7 cellular contexts compared by ENCODE assay signal in the genomic region with DNA sequence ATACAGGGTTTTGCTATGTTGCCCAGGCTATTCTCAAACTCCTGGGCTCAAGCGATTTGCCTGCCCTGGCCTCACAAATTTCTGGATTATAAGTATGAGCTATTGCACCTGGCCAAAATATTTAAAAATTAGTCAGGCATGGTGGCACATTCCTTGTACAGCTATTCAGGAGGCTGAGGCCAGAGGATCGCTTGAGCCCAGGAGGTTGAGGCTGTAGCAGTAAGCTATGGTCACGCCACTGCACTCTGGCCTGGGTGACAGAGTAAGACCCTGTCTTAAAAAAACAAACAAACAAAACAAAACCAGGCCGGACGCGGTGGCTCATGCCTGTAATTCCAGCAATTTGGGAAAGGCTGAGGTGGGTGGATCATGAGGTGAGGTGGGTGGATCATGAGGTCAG. TPM values are rescaled to one million over a fixed set of nuclear protein-coding genes. Genes with fewer than 3 reads are reported as not detected.
"Had no signal": no experiment of that assay in that cellular context is flagged by ENCODE, and none has a peak within 500 bp of the region (broad histone marks: within the 10 kb centered on the region; RNA-seq: fewer than 3 reads in every experiment).

No MANE protein-coding gene starts in this region.

- ATAC-seq: K562 had no signal

- FAIRE-seq: HTR-8/SVneo, K562 had no signal

- DNase-seq: IMR-90, KBM-7, KG1 had no signal

- H3K4me3 ChIP-seq: K562 had no signal

- H3K27ac ChIP-seq: HL-60 had no signal

RNA-seq across cellular contexts. Expression of gene DNAJC12, which starts 32.0 kb away (rescaled TPM):
- polyA plus RNA-seq: IgD-negative memory B cell had no signal
